In the genomic region with DNA sequence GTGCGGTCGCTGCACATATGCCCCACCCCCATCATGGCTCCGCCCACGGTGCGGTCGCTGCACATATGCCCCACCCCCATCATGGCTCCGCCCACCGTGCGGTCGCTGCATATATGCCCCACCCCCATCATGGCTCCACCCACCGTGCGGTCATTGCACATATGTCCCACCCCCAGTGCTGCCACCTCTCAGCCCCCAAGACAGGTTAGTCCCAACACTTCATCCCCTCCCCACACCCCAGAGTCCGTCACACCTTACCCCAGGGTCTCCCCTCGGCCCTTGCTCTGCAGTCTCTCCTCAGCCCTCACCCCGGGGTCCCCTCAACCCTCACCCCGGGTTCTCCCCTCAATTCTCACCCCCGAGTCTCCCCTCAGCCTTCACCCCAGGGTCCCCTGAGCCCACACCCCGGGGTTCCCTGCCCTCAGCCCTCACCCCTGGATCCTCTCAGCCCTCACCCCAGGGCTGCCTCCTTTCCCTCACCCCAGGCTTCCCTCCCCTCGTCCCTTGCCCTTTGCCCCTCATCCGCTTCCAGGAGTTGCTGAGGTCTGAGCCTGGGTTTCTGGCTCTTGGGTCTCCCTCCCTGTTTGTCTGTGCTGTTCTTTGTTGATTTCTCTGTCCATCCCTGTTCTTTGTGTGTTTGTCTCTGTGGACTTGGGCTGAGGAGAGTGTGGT, we compare ENCODE assay signal across 19 cellular contexts. TPM values are rescaled to one million over a fixed set of nuclear protein-coding genes. Genes with fewer than 3 reads are reported as not detected.
"Had no signal": no experiment of that assay in that cellular context is flagged by ENCODE, and none has a peak within 500 bp of the region (broad histone marks: within the 10 kb centered on the region; RNA-seq: fewer than 3 reads in every experiment).

No MANE protein-coding gene starts in this region.

- H3K9me3 Mint-ChIP-seq: activated T-helper 17 cell treated with anti-CD3 and anti-CD28 coated beads, Interleukin-2, amount 50 U/mL, for 72 hours; naive thymus-derived CD8-positive, alpha-beta T cell had no signal

- H3K36me3 Mint-ChIP-seq: memory B cell; naive thymus-derived CD8-positive, alpha-beta T cell had no signal

- H3K4me3 Mint-ChIP-seq: activated T-helper 17 cell treated with anti-CD3 and anti-CD28 coated beads, Interleukin-2, amount 50 U/mL, for 72 hours; memory B cell had no signal

- H3K4me1 ChIP-seq: ascending aorta, left ventricle myocardium inferior had no signal

- DNase-seq: activated naive CD4-positive, alpha-beta T cell treated with Interleukin-2 at 50 U/mL for 16 hours; dorsolateral prefrontal cortex; hippocampal formation; kidney; left ventricle myocardium inferior; stimulated activated naive CD8-positive, alpha-beta T cell treated with anti-CD3 and anti-CD28 coated beads, Interleukin-15, Interleukin-2, amounts not matched to agents 100 U/mL and 50 U/mL, for 24 hours; trophoblast cell; WERI-Rb-1 had no signal

- H3K4me3 ChIP-seq: ascending aorta, cardiac muscle cell, dorsolateral prefrontal cortex, esophagus muscularis mucosa, left ventricle myocardium inferior, right atrium auricular region, smooth muscle cell had no signal

- H3K36me3 ChIP-seq: ascending aorta, cardiac muscle cell, left ventricle myocardium inferior, right atrium auricular region had no signal

- H3K27me3 ChIP-seq: ascending aorta, cardiac muscle cell, dorsolateral prefrontal cortex, right atrium auricular region had no signal

- H3K9me3 ChIP-seq: ascending aorta, esophagus muscularis mucosa, left ventricle myocardium inferior, right atrium auricular region had no signal

- FAIRE-seq: endometrium, kidney had no signal

- H3K4me2 ChIP-seq: smooth muscle cell had no signal

- H3K4me1 Mint-ChIP-seq: activated T-helper 17 cell treated with anti-CD3 and anti-CD28 coated beads, Interleukin-2, amount 50 U/mL, for 72 hours had no signal

- H3K27ac Mint-ChIP-seq: activated T-helper 17 cell treated with anti-CD3 and anti-CD28 coated beads, Interleukin-2, amount 50 U/mL, for 72 hours; memory B cell; progenitor cell of endocrine pancreas had no signal

- H3K27ac ChIP-seq: ascending aorta, cardiac muscle cell, dorsolateral prefrontal cortex, left ventricle myocardium inferior, right atrium auricular region, WERI-Rb-1 had no signal

- H3K27me3 Mint-ChIP-seq: activated T-helper 17 cell treated with anti-CD3 and anti-CD28 coated beads, Interleukin-2, amount 50 U/mL, for 72 hours; naive thymus-derived CD8-positive, alpha-beta T cell; progenitor cell of endocrine pancreas had no signal

- ATAC-seq: activated T-helper 17 cell treated with anti-CD3 and anti-CD28 coated beads, Interleukin-2, amount 50 U/mL, for 72 hours; naive thymus-derived CD8-positive, alpha-beta T cell; stimulated activated naive CD8-positive, alpha-beta T cell treated with anti-CD3 and anti-CD28 coated beads, Interleukin-15, Interleukin-2, amounts not matched to agents 100 U/mL and 50 U/mL, for 24 hours had no signal

RNA-seq across cellular contexts. Expression of a gene that starts 25.6 kb away (rescaled TPM):
- total RNA-seq: activated T-helper 17 cell treated with anti-CD3 and anti-CD28 coated beads, Interleukin-2, amount 50 U/mL, for 72 hours; ascending aorta; cardiac muscle cell; dorsolateral prefrontal cortex; left ventricle myocardium inferior; naive thymus-derived CD8-positive, alpha-beta T cell; progenitor cell of endocrine pancreas; right atrium auricular region; smooth muscle cell; T-helper 1 cell treated with Interleukin-12 subunit alpha and Interleukin-12 subunit beta and Interleukin-4 antibody, amounts not matched to agents 30 ng/mL and 1 ng/mL, for 36 hours had no signal
- polyA plus RNA-seq: naive thymus-derived CD8-positive, alpha-beta T cell; smooth muscle cell had no signal

RNA-seq across cellular contexts. Expression of a gene that starts 30.5 kb away (rescaled TPM):
- total RNA-seq: activated T-helper 17 cell treated with anti-CD3 and anti-CD28 coated beads, Interleukin-2, amount 50 U/mL, for 72 hours; ascending aorta; cardiac muscle cell; naive thymus-derived CD8-positive, alpha-beta T cell; progenitor cell of endocrine pancreas; smooth muscle cell; T-helper 1 cell treated with Interleukin-12 subunit alpha and Interleukin-12 subunit beta and Interleukin-4 antibody, amounts not matched to agents 30 ng/mL and 1 ng/mL, for 36 hours had no signal
- polyA plus RNA-seq: cardiac muscle cell; naive thymus-derived CD8-positive, alpha-beta T cell; smooth muscle cell had no signal

RNA-seq across cellular contexts. Expression of a gene that starts 41.0 kb away (rescaled TPM):
- total RNA-seq: cardiac muscle cell; naive thymus-derived CD8-positive, alpha-beta T cell; progenitor cell of endocrine pancreas; smooth muscle cell; T-helper 1 cell treated with Interleukin-12 subunit alpha and Interleukin-12 subunit beta and Interleukin-4 antibody, amounts not matched to agents 30 ng/mL and 1 ng/mL, for 36 hours had no signal
- polyA plus RNA-seq: cardiac muscle cell; naive thymus-derived CD8-positive, alpha-beta T cell; smooth muscle cell had no signal

RNA-seq across cellular contexts. Expression of a gene that starts 56.4 kb away (rescaled TPM):
- total RNA-seq: activated T-helper 17 cell treated with anti-CD3 and anti-CD28 coated beads, Interleukin-2, amount 50 U/mL, for 72 hours; cardiac muscle cell; left ventricle myocardium inferior; naive thymus-derived CD8-positive, alpha-beta T cell; progenitor cell of endocrine pancreas; smooth muscle cell; T-helper 1 cell treated with Interleukin-12 subunit alpha and Interleukin-12 subunit beta and Interleukin-4 antibody, amounts not matched to agents 30 ng/mL and 1 ng/mL, for 36 hours had no signal
- polyA plus RNA-seq: cardiac muscle cell; naive thymus-derived CD8-positive, alpha-beta T cell; smooth muscle cell had no signal
